8 cellular contexts compared by ENCODE assay signal in genomic region chr9:122264360-122265264, GRCh38. TPM values are rescaled to one million over a fixed set of nuclear protein-coding genes. Genes with fewer than 3 reads are reported as not detected.
DNase-seq lines count a peak whose midpoint lies in the region; ATAC-seq and TF ChIP-seq lines count a peak whose summit lies in the region.

A gene with protein sequence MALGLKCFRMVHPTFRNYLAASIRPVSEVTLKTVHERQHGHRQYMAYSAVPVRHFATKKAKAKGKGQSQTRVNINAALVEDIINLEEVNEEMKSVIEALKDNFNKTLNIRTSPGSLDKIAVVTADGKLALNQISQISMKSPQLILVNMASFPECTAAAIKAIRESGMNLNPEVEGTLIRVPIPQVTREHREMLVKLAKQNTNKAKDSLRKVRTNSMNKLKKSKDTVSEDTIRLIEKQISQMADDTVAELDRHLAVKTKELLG (plus strand): TSS chr9:122264882. CDS start chr9:122270892, 6,010 bp downstream.
A gene with protein sequence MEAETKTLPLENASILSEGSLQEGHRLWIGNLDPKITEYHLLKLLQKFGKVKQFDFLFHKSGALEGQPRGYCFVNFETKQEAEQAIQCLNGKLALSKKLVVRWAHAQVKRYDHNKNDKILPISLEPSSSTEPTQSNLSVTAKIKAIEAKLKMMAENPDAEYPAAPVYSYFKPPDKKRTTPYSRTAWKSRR (minus strand): TSS chr9:122264840. CDS start chr9:122261492, 3,348 bp downstream.

- TF ChIP-seq CTCF in RWPE2 (IDR thresholded peaks at IDR 0.05; ENCODE audit: poor library complexity, severe bottlenecking) (no peak), fibroblast of the aortic adventitia (IDR thresholded peaks at IDR 0.05; ENCODE audit: insufficient read depth, low read length) (no peak), nephron (IDR thresholded peaks at IDR 0.05; ENCODE audit: unreplicated experiment in 3 of 3) (no peak)

- H3K36me3 Mint-ChIP-seq in nephron (ENCODE audit: low read depth): peaks cover 20% of the 10 kb centered on the region

- H3K36me3 ChIP-seq in GM23248 (ENCODE audit: low read depth) (peaks cover 6% of the 10 kb centered on the region; the same call in 1 of the 2 replicates), RWPE2 (ENCODE audit: low read depth) (peaks cover 42% of the 10 kb centered on the region)

- H3F3A ChIP-seq in GM23248 (ENCODE audit: insufficient read depth): no peaks in the 10 kb centered on the region

- no peaks in the 10 kb centered on the region for H3K27me3 ChIP-seq in GM23248 (replicated peaks; ENCODE audit: insufficient read depth)
- H3K27me3 ChIP-seq in RWPE2 (ENCODE audit: insufficient read depth, poor library complexity, severe bottlenecking): no peaks in the 10 kb centered on the region

- 1% methylated on average over 55 to 63 of the region's 64 CpGs for WGBS in GM23248 (ENCODE audit: low coverage in 1 of 2, low lambda C conversion rate in 2 of 2, missing lambda C conversion rate in 2 of 2), 2 experiments

- H3K9me3 Mint-ChIP-seq in nephron: no peaks in the 10 kb centered on the region

- peak within 1 kb of the TSS; percentile 89 for H3K27ac ChIP-seq in GM23248
- H3K27ac ChIP-seq in RWPE2 (ENCODE audit: poor library complexity, severe bottlenecking): peak within 1 kb of the TSS; percentile 73

- H3K4me1 ChIP-seq in GM23248 (ENCODE audit: insufficient read depth) (peaks cover 23% of the 10 kb centered on the region), RWPE2 (ENCODE audit: insufficient read depth, poor library complexity, severe bottlenecking) (peaks cover 14% of the 10 kb centered on the region)

- peak; percentile 84 for ATAC-seq in RWPE2 (ENCODE audit: low read depth)
- ATAC-seq in stimulated activated naive CD8-positive, alpha-beta T cell treated with anti-CD3 and anti-CD28 coated beads, Interleukin-15, Interleukin-2, amounts not matched to agents 100 U/mL and 50 U/mL, for 24 hours: peak; percentile 91

- 0 out of 2 replicates have a peak, but pooled peaks cover 4% of the 10 kb centered on the region for H4K20me1 ChIP-seq in GM23248 (ENCODE audit: insufficient read depth)

- peak within 1 kb of the TSS; percentile 90 for H2AFZ ChIP-seq in GM23248

- in situ Hi-C loops in GM23248 (cut with MboI): no loop called here

- peak within 1 kb of the TSS; percentile 95 for H3K9ac ChIP-seq in GM23248

- H3K9me2 ChIP-seq in GM23248 (ENCODE audit: insufficient read depth): no peaks in the 10 kb centered on the region

- H3K79me2 ChIP-seq in GM23248 (ENCODE audit: insufficient read depth): peaks cover 95% of the 10 kb centered on the region

- H3K27ac Mint-ChIP-seq in nephron: peak within 1 kb of the TSS; percentile 92 to 96 (median 95)

- H3K4me2 ChIP-seq in GM23248 (ENCODE audit: unreplicated experiment): peak within 1 kb of the TSS; percentile 99

- H3K4me3 Mint-ChIP-seq in nephron: peak within 1 kb of the TSS; percentile 99

- DNase-seq in EH (ENCODE audit: low read depth): peak; percentile 90
- DNase-seq in GM23248: peak; percentile 97
- DNase-seq in Kasumi-1 (lab: John Stamatoyannopoulos, UW): peak; percentile 84 to 85
- DNase-seq in RWPE2 (ENCODE audit: low spot score): peak; percentile 89
- DNase-seq in activated effector memory CD4-positive, alpha-beta T cell treated with Interleukin-2 at 50 U/mL for 16 hours: peak; percentile 80
- DNase-seq in fibroblast of the aortic adventitia (ENCODE audit: low read depth): peak; percentile 89
- DNase-seq in stimulated activated naive CD8-positive, alpha-beta T cell treated with anti-CD3 and anti-CD28 coated beads, Interleukin-15, Interleukin-2, amounts not matched to agents 100 U/mL and 50 U/mL, for 24 hours: peak; percentile 93

- H3K27me3 Mint-ChIP-seq in nephron (ENCODE audit: low read depth): no peaks in the 10 kb centered on the region

- peaks cover 50% of the 10 kb centered on the region for H3K4me1 Mint-ChIP-seq in nephron

- no peaks in the 10 kb centered on the region for H3K9me3 ChIP-seq in GM23248 (ENCODE audit: low read depth)
- no peaks in the 10 kb centered on the region for H3K9me3 ChIP-seq in RWPE2 (ENCODE audit: severe bottlenecking)

- peak within 1 kb of the TSS; percentile 97 for H3K4me3 ChIP-seq in GM23248
- peak within 1 kb of the TSS; percentile 59 for H3K4me3 ChIP-seq in RWPE2 (ENCODE audit: severe bottlenecking)
- H3K4me3 ChIP-seq in fibroblast of the aortic adventitia (ENCODE audit: low read depth, low read length): peak within 1 kb of the TSS; percentile 81

RNA-seq across cellular contexts. Expression of the first gene that starts in this region (rescaled TPM):
- total RNA-seq in GM23248 (2014; rRNA removed; shearing (Covaris generic)): 22.8 and 30.8 TPM in 2 replicates
- polyA plus RNA-seq in GM23248 (2016; fragmentation: Nextera tagmentation; extraction: Ambion mirVana): 23.7 and 26.8 TPM in 2 replicates
- 40.0 and 43.2 TPM in 2 replicates for total RNA-seq in fibroblast of the aortic adventitia (ENCODE audit: low replicate concordance)

RNA-seq across cellular contexts. Expression of the second gene that starts in this region (rescaled TPM):
- 11.6 and 12.8 TPM in 2 replicates for total RNA-seq in GM23248 (2014; rRNA removed; shearing (Covaris generic))
- polyA plus RNA-seq in GM23248 (2016; fragmentation: Nextera tagmentation; extraction: Ambion mirVana): 30.8 and 32.6 TPM in 2 replicates
- 4.3 and 13.0 TPM in 2 replicates for total RNA-seq in fibroblast of the aortic adventitia (ENCODE audit: low replicate concordance)

Comparison
In these comparisons a context has a peak if more than half of its experiments do, and no peak if none do; other contexts are left out.
1. Peak in every context shown above with its lines: DNase-seq, ATAC-seq, H3K4me3 ChIP-seq and H3K27ac ChIP-seq.